In the genomic region with DNA sequence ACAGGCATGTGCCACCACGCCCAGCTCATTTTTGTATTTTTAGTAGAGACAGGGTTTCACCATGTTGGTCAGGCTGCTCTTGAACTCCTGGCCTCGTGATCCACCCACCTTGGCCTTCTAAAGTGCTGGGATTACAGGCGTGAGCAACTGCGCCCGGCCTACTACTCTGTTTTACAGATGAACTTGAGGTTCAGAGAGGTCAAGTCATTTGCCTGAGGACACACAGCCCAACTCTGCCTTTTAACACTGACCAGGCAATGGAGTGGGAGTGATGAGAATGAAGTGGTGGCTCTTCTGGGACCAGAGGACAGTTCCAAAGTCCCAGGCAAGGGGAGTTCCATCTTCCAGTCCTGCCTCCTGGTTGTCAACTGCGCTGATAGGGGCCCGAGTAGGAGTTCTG, we compare ENCODE assay signal across 26 cellular contexts. TPM values are rescaled to one million over a fixed set of nuclear protein-coding genes. Genes with fewer than 3 reads are reported as not detected.
DNase-seq lines count a peak whose midpoint lies in the region; ATAC-seq and TF ChIP-seq lines count a peak whose summit lies in the region.
"Had no signal": no experiment of that assay in that cellular context is flagged by ENCODE, and none has a peak within 500 bp of the region (broad histone marks: within the 10 kb centered on the region; RNA-seq: fewer than 3 reads in every experiment).

No MANE protein-coding gene starts in this region.

- TF ChIP-seq POLR2A in heart left ventricle (IDR thresholded peaks at IDR 0.05) (no peak), esophagus squamous epithelium (IDR thresholded peaks at IDR 0.05) (no peak), ovary (IDR thresholded peaks at IDR 0.05) (no peak)

- no peak for ATAC-seq in heart left ventricle
- no peak for ATAC-seq in left cardiac atrium
- ATAC-seq in upper lobe of right lung: no peak
- ATAC-seq: activated CD4-positive, CD25-positive, alpha-beta regulatory T cell treated with anti-CD3 and anti-CD28 coated beads, Interleukin-2, amount 50 U/mL, for 24 hours; foreskin keratinocyte; stimulated activated memory B cell treated with anti-CD40 and anti-IgM and Interleukin-4, amounts not matched to agents 10 μg/mL and 1 μg/mL and 100 μg/mL, for 72 hours had no signal

- H3K4me1 ChIP-seq in heart left ventricle (peaks cover 0 to 18% (median 5%) of the 10 kb centered on the region in 12 donors), esophagus squamous epithelium (peaks cover 0 to 18% (median 0%) of the 10 kb centered on the region in 3 donors), rectal smooth muscle tissue (ENCODE audit: control insufficient read depth, insufficient read depth, low read length) (peaks cover 8% of the 10 kb centered on the region), upper lobe of right lung (no peaks in the 10 kb centered on the region), ovary (ENCODE audit: insufficient read depth) (peaks cover 3% of the 10 kb centered on the region)
- H3K4me1 ChIP-seq: foreskin keratinocyte had no signal

- 67 to 80% (median 76%) methylated on average over 7 of the region's 7 CpGs for WGBS in heart left ventricle, 4 donors
- 50 to 77% methylated on average over 2 to 6 of the region's 7 CpGs for WGBS in esophagus squamous epithelium, 2 donors
- 76 to 88% (median 79%) methylated on average over 7 of the region's 7 CpGs for WGBS in ovary, 3 donors

- H3K4me3 ChIP-seq in heart left ventricle (no peak overlapping the region), esophagus squamous epithelium (no peak overlapping the region), rectal smooth muscle tissue (ENCODE audit: low read length) (no peak overlapping the region), upper lobe of right lung (no peak overlapping the region), ovary (no peak overlapping the region)
- H3K4me3 ChIP-seq: spleen had no signal

- H3K9me3 ChIP-seq in heart left ventricle (no peaks in the 10 kb centered on the region), esophagus squamous epithelium (no peaks in the 10 kb centered on the region), upper lobe of right lung (no peaks in the 10 kb centered on the region), ovary (no peaks in the 10 kb centered on the region)
- H3K9me3 ChIP-seq: spleen had no signal

- peak overlapping the region in 11 of 12 donors; percentile 25 to 81 (median 66) for H3K27ac ChIP-seq in heart left ventricle
- H3K27ac ChIP-seq in esophagus squamous epithelium: peak overlapping the region in 3 of 4 donors; percentile 7 to 76 (median 26)
- peak overlapping the region; percentile 66 for H3K27ac ChIP-seq in rectal smooth muscle tissue (ENCODE audit: low read depth, low read length)
- H3K27ac ChIP-seq in upper lobe of right lung: peak overlapping the region; percentile 24
- H3K27ac ChIP-seq in ovary: peak overlapping the region in 1 of 2 donors; percentile 5
- H3K27ac ChIP-seq: foreskin keratinocyte, spleen had no signal

- H3K36me3 ChIP-seq in heart left ventricle (peaks cover 0 to 8% (median 3%) of the 10 kb centered on the region in 9 donors), esophagus squamous epithelium (peaks cover 0 to 22% (median 4%) of the 10 kb centered on the region in 3 donors), rectal smooth muscle tissue (ENCODE audit: control insufficient read depth, insufficient read depth, low read length) (no peaks in the 10 kb centered on the region), upper lobe of right lung (peaks cover 4% of the 10 kb centered on the region), ovary (no peaks in the 10 kb centered on the region)

- DNase-seq in heart left ventricle: no peak
- no peak for DNase-seq in left cardiac atrium
- no peak for DNase-seq in esophagus squamous epithelium (lab: John Stamatoyannopoulos, UW)
- DNase-seq in upper lobe of right lung: no peak
- DNase-seq in NCI-H2107 (lab: John Stamatoyannopoulos, UW): no peak
- DNase-seq in LoVo (ENCODE audit: low spot score): no peak
- no peak for DNase-seq in ovary
- DNase-seq: activated CD4-positive, alpha-beta memory T cell treated with anti-CD3 and anti-CD28 coated beads, Interleukin-2, amount 10 ng/mL, durations not matched to agents 7 days and 5 days; AML-193; CD8-positive, alpha-beta memory T cell; DMS53; effector CD8-positive, alpha-beta T cell; erythroblast; foreskin keratinocyte; GDM1; KBM-7; NCI-H146; NCI-H510A; OCI-M1; SIG-M5; spleen; stimulated activated CD4-positive, alpha-beta T cell treated with anti-CD3 and anti-CD28 coated beads, Interleukin-2, amount 100 ng/mL, for 48 hours; trophoblast cell had no signal

- TF ChIP-seq EP300 in ovary (IDR thresholded peaks at IDR 0.05): no peak

- H3K27me3 ChIP-seq in heart left ventricle (no peaks in the 10 kb centered on the region), esophagus squamous epithelium (no peaks in the 10 kb centered on the region), rectal smooth muscle tissue (ENCODE audit: control insufficient read depth, insufficient read depth, low read length) (no peaks in the 10 kb centered on the region), upper lobe of right lung (no peaks in the 10 kb centered on the region), ovary (no peaks in the 10 kb centered on the region)
- H3K27me3 ChIP-seq: foreskin keratinocyte, spleen had no signal

- TF ChIP-seq CTCF in heart left ventricle (IDR thresholded peaks at IDR 0.05): no peak
- TF ChIP-seq CTCF in esophagus squamous epithelium (IDR thresholded peaks at IDR 0.05): no peak
- no peak for TF ChIP-seq CTCF in upper lobe of right lung (IDR thresholded peaks at IDR 0.05)
- no peak for TF ChIP-seq CTCF in ovary (IDR thresholded peaks at IDR 0.05)

- intact Hi-C loops in heart left ventricle (cut with DNase I) (loop anchor here in 8 of 10 donors (2.0 to 10.0 kb wide), 8 partner anchors 42 to 598 kb away; partner anchors contain the start of genes ELAVL1 (in 6 of the 8), CERS4 (in 2 of the 8) and TIMM44 (in 1 of the 8)), left cardiac atrium (cut with DNase I) (loop anchor here (5.0 to 10.0 kb wide), 4 partner anchors 88 to 306 kb away; partner anchors contain the start of genes ELAVL1 (in 1 of the 2) and TIMM44 (in 1 of the 2)), esophagus squamous epithelium (cut with DNase I) (loop anchor here (5.0 to 10.0 kb wide), 2 partner anchors 93 to 306 kb away; partner anchors contain the start of gene TIMM44), upper lobe of right lung (cut with DNase I) (loop anchor here (5.0 to 10.0 kb wide), 2 partner anchors 88 to 306 kb away; partner anchors contain the start of gene TIMM44), ovary (cut with DNase I) (loop anchor here in 3 of 4 donors (5.0 to 10.0 kb wide), 5 partner anchors 86 to 306 kb away; partner anchors contain the start of gene TIMM44 (in 1 of the 3))

- H3K9ac ChIP-seq in rectal smooth muscle tissue (ENCODE audit: low read length): no peak overlapping the region

RNA-seq across cellular contexts. Expression of gene CERS4, which starts 41.4 kb away (rescaled TPM):
- total RNA-seq in heart left ventricle: 10 to 100 TPM; 13.6 to 25.6 (median 20.6) TPM
- 10 to 100 TPM; 11.1 to 37.7 TPM for polyA plus RNA-seq in heart left ventricle
- total RNA-seq in left cardiac atrium: 10 to 100 TPM; 13.8 to 17.3 TPM
- 100 to 1,000 TPM in 1 of 4 donors, 10 to 100 TPM in 3; 44.1 to 184 (median 89.1) TPM for total RNA-seq in esophagus squamous epithelium
- total RNA-seq in upper lobe of right lung: 65.4 TPM
- total RNA-seq in ovary: 10 to 100 TPM; 28.7 to 61.6 (median 45.5) TPM
- 10 to 100 TPM; 20.1 to 37.4 TPM for polyA plus RNA-seq in ovary

RNA-seq across cellular contexts. Expression of gene CD320, which starts 57.6 kb away (rescaled TPM):
- 10 to 100 TPM; 17.7 to 74.8 (median 35.7) TPM for total RNA-seq in heart left ventricle
- 10 to 100 TPM; 37.8 to 70.5 TPM for polyA plus RNA-seq in heart left ventricle
- 10 to 100 TPM; 33.6 to 40.8 TPM for total RNA-seq in left cardiac atrium
- 10 to 100 TPM in 3 of 4 donors, 1 to 10 TPM in 1; 8.7 to 27.0 (median 22.3) TPM for total RNA-seq in esophagus squamous epithelium
- 49.4 TPM for total RNA-seq in upper lobe of right lung
- total RNA-seq in ovary: 10 to 100 TPM; 16.0 to 57.0 (median 34.2) TPM
- polyA plus RNA-seq in ovary: 10 to 100 TPM in 1 of 2 donors, 1 to 10 TPM in 1; 1.9 to 34.3 TPM
